Comparison of ENCODE assay signal across 8 cellular contexts in the genomic region with DNA sequence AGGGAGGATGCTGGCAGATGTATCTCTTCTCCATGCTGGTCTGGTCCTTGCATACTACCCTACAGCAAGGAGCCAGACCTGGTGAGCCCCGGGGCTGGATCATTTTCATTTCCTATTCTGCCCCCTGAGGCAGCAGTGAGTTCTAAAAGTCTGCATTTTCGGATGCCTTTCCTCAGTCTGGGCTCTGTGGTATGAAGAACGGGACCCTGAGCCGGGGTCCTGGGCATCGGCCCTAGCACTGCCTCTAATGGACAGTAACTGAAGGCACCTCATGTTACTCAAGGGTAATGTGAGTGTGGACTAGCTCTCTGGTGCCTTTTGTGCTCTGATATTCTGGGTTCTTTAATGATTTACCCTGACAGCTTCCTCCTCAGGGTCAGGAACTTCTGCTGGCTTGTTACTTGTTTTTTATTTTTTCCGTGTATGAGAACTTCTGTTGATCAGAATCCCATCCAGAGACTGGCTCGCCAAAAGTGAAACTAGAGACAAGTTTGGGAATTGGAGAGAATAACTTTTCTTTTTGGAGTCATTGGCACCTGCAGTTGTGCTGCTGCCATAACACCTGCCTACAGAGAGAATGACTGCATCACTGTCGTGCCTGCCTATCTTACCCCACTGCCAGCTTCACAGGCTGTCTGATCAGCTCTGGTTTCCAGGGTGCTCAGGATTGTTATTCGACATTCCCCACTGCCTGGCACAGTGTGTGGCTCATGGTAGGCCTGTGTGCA.
DNase-seq lines count a peak whose midpoint lies in the region; ATAC-seq and TF ChIP-seq lines count a peak whose summit lies in the region.

No MANE protein-coding gene starts in this region.

- peak overlapping the region; percentile 40 to 73 for H3K9ac ChIP-seq in colonic mucosa (ENCODE audit: low read depth in 2 of 2, low read length in 2 of 2)

- ATAC-seq in HG02938 (IDR thresholded peaks at IDR 0.05; ENCODE audit: unreplicated experiment), result peak; percentile 25
- ATAC-seq in SK-N-SH treated with all-trans-retinoic acid at 6 μM for 48 hours, result no peak

- H3K27ac ChIP-seq in colonic mucosa (peak overlapping the region; percentile 58), osteoblast (ENCODE audit: low read depth, low read length) (no peak overlapping the region)

- peaks cover 57% of the 10 kb centered on the region for H4K20me1 ChIP-seq in osteoblast (ENCODE audit: insufficient read depth, low read length)

- no peaks in the 10 kb centered on the region for H3K9me3 ChIP-seq in colonic mucosa
- H3K9me3 ChIP-seq in osteoblast (ENCODE audit: low read depth, low read length), result no peaks in the 10 kb centered on the region

- intact Hi-C loops in colonic mucosa (cut with DNase I), result no loop called here

- H3K27me3 ChIP-seq in colonic mucosa, result no peaks in the 10 kb centered on the region
- H3K27me3 ChIP-seq in osteoblast (ENCODE audit: insufficient read depth, low read length), result no peaks in the 10 kb centered on the region

- H3K4me1 ChIP-seq in colonic mucosa (peaks cover 24% of the 10 kb centered on the region), osteoblast (ENCODE audit: insufficient read depth, low read length) (peaks cover 19% of the 10 kb centered on the region)

- H3K36me3 ChIP-seq in colonic mucosa (no peaks in the 10 kb centered on the region), osteoblast (ENCODE audit: insufficient read depth, low read length) (peaks cover 5% of the 10 kb centered on the region)

- peak overlapping the region; percentile 6 for H3K4me2 ChIP-seq in osteoblast (ENCODE audit: insufficient read depth, low read length)

- peaks cover 76% of the 10 kb centered on the region for H3K79me2 ChIP-seq in osteoblast (ENCODE audit: insufficient read depth, low read length)

- peak; percentile 37 for TF ChIP-seq CTCF in GM12873 (IDR thresholded peaks at IDR 0.05; ENCODE audit: insufficient read depth, low read depth, low read length, missing control alignments)
- TF ChIP-seq CTCF in colonic mucosa (IDR thresholded peaks at IDR 0.05), result no peak
- peak; percentile 4 for TF ChIP-seq CTCF in osteoblast (IDR thresholded peaks at IDR 0.05; ENCODE audit: extremely low read depth, low read depth, low read length)

- H3K4me3 ChIP-seq in colonic mucosa, result no peak overlapping the region
- H3K4me3 ChIP-seq in osteoblast (ENCODE audit: insufficient read depth, low read length), result no peak overlapping the region

- H2AFZ ChIP-seq in osteoblast (ENCODE audit: low read length), result no peak overlapping the region

- DNase-seq in colonic mucosa, result no peak
- peak; percentile 56 for DNase-seq in osteoblast (ENCODE audit: insufficient read length, low spot score, missing footprints)
- no peak for DNase-seq in UCSD-AML1 (lab: John Stamatoyannopoulos, UW; ENCODE audit: unreplicated experiment)
- DNase-seq in NCI-H2081 (lab: John Stamatoyannopoulos, UW), result no peak
- DNase-seq in middle frontal gyrus (ENCODE audit: extremely low spot score, low spot score), result no peak

TF ChIP-seq in SK-N-SH treated with all-trans-retinoic acid at 6 μM for 48 hours, 23 proteins besides CTCF, POLR2A, EP300 and RAD21:
- TF ChIP-seq ZNF8 (CRISPR knock-in tag; IDR thresholded peaks at IDR 0.05), result no peak
- TF ChIP-seq ZC3H10 (CRISPR knock-in tag; IDR thresholded peaks at IDR 0.05), result no peak
TF ChIP-seq in SK-N-SH treated with all-trans-retinoic acid at 6 μM for 48 hours: peak in this region for 0.
